In the genomic region with DNA sequence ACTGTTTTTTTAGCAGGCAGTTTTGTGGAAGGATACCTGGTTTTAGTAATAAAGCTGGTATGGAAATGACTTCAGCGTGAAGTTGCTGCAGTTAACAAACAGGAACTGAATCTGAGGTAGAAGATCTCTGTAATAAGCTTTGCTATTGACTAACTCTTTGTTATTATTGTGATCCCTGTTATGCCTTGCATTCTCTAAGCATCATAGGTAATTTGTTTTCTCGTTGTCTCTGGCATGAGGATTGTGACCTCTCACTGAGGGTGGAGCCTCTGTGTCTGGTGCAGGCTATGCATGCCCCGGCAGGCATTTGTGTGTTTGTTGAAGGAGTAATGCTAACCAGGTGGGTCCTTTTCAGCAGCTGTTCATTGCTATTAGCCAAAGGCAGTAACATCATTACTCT, we compare ENCODE assay signal across 19 cellular contexts. TPM values are rescaled to one million over a fixed set of nuclear protein-coding genes. Genes with fewer than 3 reads are reported as not detected.
A peak's percentile ranks its signal among the peaks of the same experiment; 100 is the strongest.
DNase-seq lines count a peak whose midpoint lies in the region; ATAC-seq and TF ChIP-seq lines count a peak whose summit lies in the region.
"Not testable (repeated sequence)": the region's sequence is repeated elsewhere in the genome, so short reads cannot be mapped to it uniquely, and the experiment has no call there.
"Had no signal": no experiment of that assay in that cellular context is flagged by ENCODE, and none has a peak within 500 bp of the region (broad histone marks: within the 10 kb centered on the region; RNA-seq: fewer than 3 reads in every experiment).

No MANE protein-coding gene starts in this region.

- H3K27me3 ChIP-seq in foreskin keratinocyte: not testable (repeated sequence)

- peak; percentile 67 for DNase-seq in NCI-H1105 treated with DMSO at 0.1 percent for 48 hours (lab: John Stamatoyannopoulos, UW)
- DNase-seq in NCI-H345 treated with DMSO at 0.1 percent for 48 hours (lab: John Stamatoyannopoulos, UW; ENCODE audit: unreplicated experiment): peak; percentile 11
- DNase-seq in OCI-LY7 (ENCODE audit: low spot score): not testable (repeated sequence)
- peak; percentile 41 to 73 for DNase-seq in foreskin keratinocyte

- not testable (repeated sequence) for TF ChIP-seq CTCF in OCI-LY7 (conservative IDR thresholded peaks at IDR 0.05; ENCODE audit: low read length); foreskin keratinocyte (conservative IDR thresholded peaks at IDR 0.05)

- H3K9me3 ChIP-seq in OCI-LY7 (ENCODE audit: low read length): not testable (repeated sequence)

- intact Hi-C loops in OCI-LY7 (cut with micrococcal nuclease; ENCODE audit: unreplicated experiment): not testable (repeated sequence)

- BruUV-seq in OCI-LY7 (replicated peaks; lab: Mats Ljungman, UMichigan): not testable (repeated sequence)

- not testable (repeated sequence) for H3K27ac ChIP-seq in OCI-LY7 (ENCODE audit: low read depth, low read length, poor library complexity, severe bottlenecking); foreskin keratinocyte

- POLR2A ChIA-PET in OCI-LY7 (lab: Charles Lee): interaction anchor here (0.6 kb wide), 1 partner anchor 319 kb away, joined by 3 read pairs; no protein-coding TSS in a partner anchor

- H3K4me3 ChIP-seq in OCI-LY7 (ENCODE audit: low read depth, low read length, poor library complexity, severe bottlenecking): not testable (repeated sequence)

- ATAC-seq in GM18505 (IDR thresholded peaks at IDR 0.05; ENCODE audit: unreplicated experiment) (peak; percentile 57), GM21529 (IDR thresholded peaks at IDR 0.05; ENCODE audit: unreplicated experiment) (peak; percentile 59), HG03354 (IDR thresholded peaks at IDR 0.05; ENCODE audit: poor library complexity, severe bottlenecking, unreplicated experiment) (peak; percentile 58), foreskin keratinocyte (peak; percentile 99)

- not testable (repeated sequence) for H3K36me3 ChIP-seq in OCI-LY7 (ENCODE audit: insufficient read depth, low read length)

- H3K9me2 ChIP-seq in OCI-LY7 (ENCODE audit: insufficient read depth, low read length): not testable (repeated sequence)

- not testable (repeated sequence) for H2AFZ ChIP-seq in OCI-LY7 (ENCODE audit: low read length)

- H3K4me1 ChIP-seq in OCI-LY7 (ENCODE audit: insufficient read depth, low read length, poor library complexity, severe bottlenecking); foreskin keratinocyte: not testable (repeated sequence)

- CTCF ChIA-PET in OCI-LY7 (lab: Charles Lee; ENCODE audit: unreplicated experiment): not testable (repeated sequence)

- 0 out of 2 replicates have a peak overlapping the region, but pooled peaks have one; percentile 12 for H3K4me2 ChIP-seq in OCI-LY7 (ENCODE audit: low read length)

- H3K79me2 ChIP-seq in OCI-LY7 (ENCODE audit: insufficient read depth, low read depth, low read length): not testable (repeated sequence)

- TF ChIP-seq POLR2A in GM18505 (IDR thresholded peaks at IDR 0.05; ENCODE audit: borderline replicate concordance, extremely low read depth, insufficient read depth, insufficient read length): not testable (repeated sequence)

- not testable (repeated sequence) for H4K20me1 ChIP-seq in OCI-LY7 (ENCODE audit: insufficient read depth, low read length)

RNA-seq across cellular contexts. Expression of a gene that starts 31.4 kb away (rescaled TPM):
- not detected in 2 replicates for total RNA-seq in OCI-LY7 (2014; rRNA removed; shearing (Covaris generic))
- total RNA-seq in OCI-LY7 (2022) (not detected in 2 replicates), foreskin keratinocyte (not detected in 2 replicates)
- polyA plus RNA-seq in foreskin keratinocyte: not detected in 2 replicates
- total RNA-seq: activated CD4-positive, alpha-beta T cell treated with anti-CD3 and anti-CD28 coated beads, Interleukin-2, amount 10 ng/mL, durations not matched to agents 7 days and 5 days; ascending aorta; Caco-2; GM23248; HFFc6; lower lobe of right lung; mucosa of gallbladder; osteoblast; SJCRH30; skeletal muscle tissue; testis had no signal
- polyA plus RNA-seq: esophagus, GM23248 had no signal
